Comparison of ENCODE assay signal across 9 cellular contexts in the genomic region with DNA sequence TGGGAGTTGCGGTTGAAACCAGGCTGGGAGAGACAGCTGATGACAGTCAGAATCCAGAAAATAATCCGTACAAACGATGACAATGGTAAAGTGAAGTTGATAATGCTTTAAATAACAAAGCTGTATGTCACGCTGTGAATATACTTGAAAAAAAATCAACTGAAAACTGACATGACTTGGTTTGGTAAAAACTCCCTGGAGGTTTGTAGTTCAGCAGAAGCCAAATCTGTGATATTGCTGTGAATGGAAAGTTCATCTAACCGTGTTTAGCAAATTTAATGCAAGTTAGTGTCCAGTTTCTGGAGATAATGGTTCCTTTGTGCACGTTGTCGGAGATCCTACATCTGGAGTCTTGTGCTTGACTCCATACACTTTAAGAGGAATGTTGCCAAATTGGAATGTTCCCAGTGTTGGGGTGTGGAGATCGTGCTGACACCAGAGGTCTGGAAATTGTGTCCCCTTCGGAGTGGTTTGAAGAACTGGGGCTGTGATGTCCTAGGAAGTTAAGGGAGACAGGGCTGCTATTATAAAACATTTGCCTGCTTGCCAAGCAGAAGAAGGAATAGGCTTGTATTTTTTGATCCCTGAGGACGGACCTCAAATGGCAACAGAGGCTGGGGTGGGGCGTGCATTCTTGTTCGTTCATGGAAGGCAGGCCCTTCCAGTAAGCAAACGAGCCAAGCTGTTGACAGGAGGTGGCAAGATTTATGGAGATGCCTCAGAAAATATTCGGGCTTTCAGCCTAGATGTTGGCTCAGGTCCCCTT. TPM values are rescaled to one million over a fixed set of nuclear protein-coding genes. Genes with fewer than 3 reads are reported as not detected.
DNase-seq lines count a peak whose midpoint lies in the region; ATAC-seq and TF ChIP-seq lines count a peak whose summit lies in the region.
"Had no signal": no experiment of that assay in that cellular context is flagged by ENCODE, and none has a peak within 500 bp of the region (broad histone marks: within the 10 kb centered on the region; RNA-seq: fewer than 3 reads in every experiment).

No MANE protein-coding gene starts in this region.

- DNase-seq in NCI-H69 (lab: John Stamatoyannopoulos, UW) (peak; percentile 62), esophagus squamous epithelium (lab: John Stamatoyannopoulos, UW) (no peak), naive B cell (no peak), uterus (peak; percentile 65 to 66), GM13976 (ENCODE audit: low spot score) (no peak)
- DNase-seq in activated naive CD8-positive, alpha-beta T cell treated with anti-CD3 and anti-CD28 coated beads for 36 hours: no peak
- DNase-seq: activated CD8-positive, alpha-beta T cell treated with anti-CD3 and anti-CD28 coated beads for 36 hours had no signal

- H3K36me3 Mint-ChIP-seq in naive B cell: no peaks in the 10 kb centered on the region
- no peaks in the 10 kb centered on the region for H3K36me3 Mint-ChIP-seq in activated naive CD8-positive, alpha-beta T cell treated with anti-CD3 and anti-CD28 coated beads for 36 hours

- H3K9me3 ChIP-seq in esophagus squamous epithelium (no peaks in the 10 kb centered on the region), uterus (no peaks in the 10 kb centered on the region)

- H3K36me3 ChIP-seq in esophagus squamous epithelium: no peaks in the 10 kb centered on the region
- H3K36me3 ChIP-seq in uterus: no peaks in the 10 kb centered on the region

- ATAC-seq in naive B cell (ENCODE audit: low read depth in 2 of 2): no peak
- ATAC-seq in HG02970 (IDR thresholded peaks at IDR 0.05; ENCODE audit: low FRiP score, unreplicated experiment): no peak
- ATAC-seq: activated CD8-positive, alpha-beta T cell treated with anti-CD3 and anti-CD28 coated beads for 36 hours had no signal

- H3K4me3 Mint-ChIP-seq in naive B cell: peak overlapping the region in 5 of 8 donors; percentile 7 to 74 (median 57)
- H3K4me3 Mint-ChIP-seq in activated naive CD8-positive, alpha-beta T cell treated with anti-CD3 and anti-CD28 coated beads for 36 hours: no peak overlapping the region
- H3K4me3 Mint-ChIP-seq: activated CD8-positive, alpha-beta T cell treated with anti-CD3 and anti-CD28 coated beads for 36 hours; stimulated activated naive CD8-positive, alpha-beta T cell treated with anti-CD3 and anti-CD28 coated beads, Interleukin-15, Interleukin-2, amounts not matched to agents 100 ng/mL and 50 ng/mL, for 24 hours had no signal

- no peaks in the 10 kb centered on the region for H3K9me3 Mint-ChIP-seq in naive B cell
- no peaks in the 10 kb centered on the region for H3K9me3 Mint-ChIP-seq in activated naive CD8-positive, alpha-beta T cell treated with anti-CD3 and anti-CD28 coated beads for 36 hours
- H3K9me3 Mint-ChIP-seq: activated CD8-positive, alpha-beta T cell treated with anti-CD3 and anti-CD28 coated beads for 36 hours; stimulated activated naive CD8-positive, alpha-beta T cell treated with anti-CD3 and anti-CD28 coated beads, Interleukin-15, Interleukin-2, amounts not matched to agents 100 ng/mL and 50 ng/mL, for 24 hours had no signal

- peak overlapping the region in 1 of 6 donors; percentile 36 for H3K27ac Mint-ChIP-seq in naive B cell
- H3K27ac Mint-ChIP-seq in activated naive CD8-positive, alpha-beta T cell treated with anti-CD3 and anti-CD28 coated beads for 36 hours: no peak overlapping the region
- H3K27ac Mint-ChIP-seq: activated CD8-positive, alpha-beta T cell treated with anti-CD3 and anti-CD28 coated beads for 36 hours; stimulated activated naive CD8-positive, alpha-beta T cell treated with anti-CD3 and anti-CD28 coated beads, Interleukin-15, Interleukin-2, amounts not matched to agents 100 ng/mL and 50 ng/mL, for 24 hours had no signal

- H3K4me3 ChIP-seq in esophagus squamous epithelium (peak overlapping the region; percentile 5 to 34 (median 26)), uterus (peak overlapping the region in 1 of 2 donors; percentile 17)

- peak overlapping the region; percentile 70 to 83 (median 76) for H3K27ac ChIP-seq in esophagus squamous epithelium
- peak overlapping the region; percentile 70 to 76 for H3K27ac ChIP-seq in uterus

- 26 to 31% methylated on average over 14 of the region's 14 CpGs for WGBS in esophagus squamous epithelium, 2 donors

- H3K4me1 ChIP-seq in esophagus squamous epithelium: peaks cover 22 to 92% (median 55%) of the 10 kb centered on the region in 3 donors
- peaks cover 11 to 15% of the 10 kb centered on the region in 2 donors for H3K4me1 ChIP-seq in uterus

- H3K27me3 ChIP-seq in esophagus squamous epithelium (no peaks in the 10 kb centered on the region), uterus (no peaks in the 10 kb centered on the region)

- no peak for TF ChIP-seq CTCF in esophagus squamous epithelium (IDR thresholded peaks at IDR 0.05)
- no peak for TF ChIP-seq CTCF in uterus (IDR thresholded peaks at IDR 0.05)
- TF ChIP-seq CTCF in GM13976 (IDR thresholded peaks at IDR 0.05; ENCODE audit: borderline replicate concordance, control extremely low read depth, extremely low read depth, insufficient read depth, missing control alignments): no peak

- in situ Hi-C loops in GM13976 (cut with MboI; ENCODE audit: low sequenced_read_pairs, unreplicated experiment): no loop called here

- H3K27me3 Mint-ChIP-seq in naive B cell: no peaks in the 10 kb centered on the region
- peaks cover 6% of the 10 kb centered on the region for H3K27me3 Mint-ChIP-seq in activated naive CD8-positive, alpha-beta T cell treated with anti-CD3 and anti-CD28 coated beads for 36 hours

- H3K4me1 Mint-ChIP-seq in naive B cell: peaks cover 29 to 65% (median 58%) of the 10 kb centered on the region in 3 donors
- H3K4me1 Mint-ChIP-seq in activated naive CD8-positive, alpha-beta T cell treated with anti-CD3 and anti-CD28 coated beads for 36 hours: peaks cover 27% of the 10 kb centered on the region

- intact Hi-C loops in esophagus squamous epithelium (cut with DNase I): no loop called here
- intact Hi-C loops in uterus (cut with DNase I; ENCODE audit: low total_unique reads): no loop called here

- TF ChIP-seq POLR2A in esophagus squamous epithelium (IDR thresholded peaks at IDR 0.05): no peak
- no peak for TF ChIP-seq POLR2A in uterus (IDR thresholded peaks at IDR 0.05)

RNA-seq across cellular contexts. Expression of a gene that starts 30.6 kb away (rescaled TPM):
- 10 to 100 TPM; 41.9 to 62.6 (median 46.7) TPM for total RNA-seq in esophagus squamous epithelium
- 10 to 100 TPM in 4 of 6 donors, 1 to 10 TPM in 2; 8.2 to 19.0 (median 14.4) TPM for polyA plus RNA-seq in naive B cell (ENCODE audit: low read depth in 6 of 6)
- total RNA-seq in uterus: 100 to 1,000 TPM in 1 of 4 donors, 10 to 100 TPM in 3; 43.8 to 139 (median 82.7) TPM
- 10 to 100 TPM; 22.2 to 22.5 TPM for total RNA-seq in activated naive CD8-positive, alpha-beta T cell treated with anti-CD3 and anti-CD28 coated beads for 36 hours

Comparison
In these comparisons a context has a peak if more than half of its experiments do, and no peak if none do; other contexts are left out.
1. DNase-seq: peak in NCI-H69 (single experiment) and uterus (2 of 2); none in esophagus squamous epithelium (single experiment), naive B cell (single experiment), GM13976 (single experiment) and activated naive CD8-positive, alpha-beta T cell treated with anti-CD3 and anti-CD28 coated beads for 36 hours (single experiment).